In the genomic region with DNA sequence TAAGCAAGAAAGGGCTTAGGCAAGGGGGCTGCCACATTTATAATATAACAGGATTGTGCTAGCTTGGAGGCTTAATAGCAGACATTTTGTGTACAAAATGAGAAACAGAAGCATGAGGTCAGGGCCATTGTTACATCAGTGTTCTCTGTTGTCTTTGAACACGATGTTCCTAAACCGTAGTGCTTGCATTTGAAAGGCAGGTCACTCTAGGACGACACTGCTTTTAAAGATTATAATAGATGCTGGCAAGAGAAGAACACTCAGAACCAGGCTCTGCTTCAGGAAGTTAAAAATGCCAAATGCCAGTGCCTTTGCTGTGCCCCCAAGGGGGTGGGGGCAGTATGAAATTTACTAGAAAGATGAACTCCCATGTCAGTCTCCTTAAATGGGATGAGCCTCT, we compare ENCODE assay signal across 23 cellular contexts.
DNase-seq lines count a peak whose midpoint lies in the region; ATAC-seq and TF ChIP-seq lines count a peak whose summit lies in the region.
"Had no signal": no experiment of that assay in that cellular context is flagged by ENCODE, and none has a peak within 500 bp of the region (broad histone marks: within the 10 kb centered on the region; RNA-seq: fewer than 3 reads in every experiment).

No MANE protein-coding gene starts in this region.

- no peaks in the 10 kb centered on the region for H3K27me3 ChIP-seq in sigmoid colon
- H3K27me3 ChIP-seq: BE2C had no signal

- H3K4me3 ChIP-seq in sigmoid colon: no peak overlapping the region
- H3K4me3 ChIP-seq: MG63 had no signal

- H3K4me3 Mint-ChIP-seq in stimulated activated effector memory CD8-positive, alpha-beta T cell treated with anti-CD3 and anti-CD28 coated beads, Interleukin-12 subunit alpha, Interleukin-12 subunit beta, amount 100 ng/mL, for 72 hours: no peak overlapping the region
- H3K4me3 Mint-ChIP-seq: CD4-positive, CD25-positive, alpha-beta regulatory T cell had no signal

- no peaks in the 10 kb centered on the region for H3K36me3 ChIP-seq in sigmoid colon
- H3K36me3 ChIP-seq: BE2C, MG63 had no signal

- H3K36me3 Mint-ChIP-seq in stimulated activated effector memory CD8-positive, alpha-beta T cell treated with anti-CD3 and anti-CD28 coated beads, Interleukin-12 subunit alpha, Interleukin-12 subunit beta, amount 100 ng/mL, for 72 hours: no peaks in the 10 kb centered on the region
- H3K36me3 Mint-ChIP-seq: CD4-positive, CD25-positive, alpha-beta regulatory T cell had no signal

- peak; percentile 4 to 95 (median 68) for TF ChIP-seq EP300 in sigmoid colon (IDR thresholded peaks at IDR 0.05)

- TF ChIP-seq POLR2A in sigmoid colon (IDR thresholded peaks at IDR 0.05): no peak

- ATAC-seq in Right ventricle myocardium superior (ENCODE audit: poor library complexity): peak; percentile 82
- peak; percentile 81 for ATAC-seq in left ventricle myocardium superior
- no peak for ATAC-seq in stimulated activated effector memory CD8-positive, alpha-beta T cell treated with anti-CD3 and anti-CD28 coated beads, Interleukin-12 subunit alpha, Interleukin-12 subunit beta, amount 100 ng/mL, for 72 hours
- ATAC-seq: PC-3 had no signal

- peak overlapping the region; percentile 29 to 52 (median 50) for H3K27ac ChIP-seq in sigmoid colon
- H3K27ac ChIP-seq: HL-60 had no signal

- no peak for TF ChIP-seq CTCF in sigmoid colon (IDR thresholded peaks at IDR 0.05)

- H3K4me1 Mint-ChIP-seq in stimulated activated effector memory CD8-positive, alpha-beta T cell treated with anti-CD3 and anti-CD28 coated beads, Interleukin-12 subunit alpha, Interleukin-12 subunit beta, amount 100 ng/mL, for 72 hours: no peaks in the 10 kb centered on the region
- H3K4me1 Mint-ChIP-seq: CD4-positive, CD25-positive, alpha-beta regulatory T cell had no signal

- 49 to 60% methylated on average over 3 of the region's 3 CpGs for WGBS in sigmoid colon, 2 donors

- H3K9me3 ChIP-seq in sigmoid colon: no peaks in the 10 kb centered on the region
- H3K9me3 ChIP-seq: BE2C, Caco-2, MG63 had no signal

- intact Hi-C loops in Right ventricle myocardium superior (cut with DNase I): no loop called here
- intact Hi-C loops in cardiac septum (cut with DNase I): no loop called here
- intact Hi-C loops in left ventricle myocardium superior (cut with micrococcal nuclease): no loop called here
- intact Hi-C loops in sigmoid colon (cut with DNase I): no loop called here

- peaks cover 0 to 26% (median 18%) of the 10 kb centered on the region in 4 donors for H3K4me1 ChIP-seq in sigmoid colon
- H3K4me1 ChIP-seq: BE2C, Caco-2 had no signal

- H3K27ac Mint-ChIP-seq in stimulated activated effector memory CD8-positive, alpha-beta T cell treated with anti-CD3 and anti-CD28 coated beads, Interleukin-12 subunit alpha, Interleukin-12 subunit beta, amount 100 ng/mL, for 72 hours: no peak overlapping the region
- H3K27ac Mint-ChIP-seq: CD4-positive, CD25-positive, alpha-beta regulatory T cell had no signal

- DNase-seq in Right ventricle myocardium superior (no peak), cardiac septum (ENCODE audit: low spot score) (no peak), left ventricle myocardium superior (no peak), sigmoid colon (no peak), NCI-H2029 (lab: John Stamatoyannopoulos, UW) (no peak), NCI-H187 treated with DMSO at 0.1 percent for 48 hours (lab: John Stamatoyannopoulos, UW) (no peak), DMS53 treated with DMSO at 0.1 percent for 48 hours (lab: John Stamatoyannopoulos, UW; ENCODE audit: unreplicated experiment) (no peak)
- DNase-seq in stimulated activated effector memory CD8-positive, alpha-beta T cell treated with anti-CD3 and anti-CD28 coated beads, Interleukin-12 subunit alpha, Interleukin-12 subunit beta, amount 100 ng/mL, for 72 hours (ENCODE audit: low spot score in 2 of 2): no peak
- DNase-seq: BE2C; Caco-2; CD4-positive, CD25-positive, alpha-beta regulatory T cell; GF-D8; HCEC 1CT; IMR-90; MG63; NCI-H1092; NCI-H146; NCI-H2081 treated with DMSO at 0.1 percent for 48 hours; NCI-H446 treated with DMSO at 0.1 percent for 48 hours; NCI-H774; PC-3; RPMI8226 had no signal

- H3K9me3 Mint-ChIP-seq in stimulated activated effector memory CD8-positive, alpha-beta T cell treated with anti-CD3 and anti-CD28 coated beads, Interleukin-12 subunit alpha, Interleukin-12 subunit beta, amount 100 ng/mL, for 72 hours: peaks cover 5% of the 10 kb centered on the region
